1 cellular context compared by ENCODE assay signal in the genomic region with DNA sequence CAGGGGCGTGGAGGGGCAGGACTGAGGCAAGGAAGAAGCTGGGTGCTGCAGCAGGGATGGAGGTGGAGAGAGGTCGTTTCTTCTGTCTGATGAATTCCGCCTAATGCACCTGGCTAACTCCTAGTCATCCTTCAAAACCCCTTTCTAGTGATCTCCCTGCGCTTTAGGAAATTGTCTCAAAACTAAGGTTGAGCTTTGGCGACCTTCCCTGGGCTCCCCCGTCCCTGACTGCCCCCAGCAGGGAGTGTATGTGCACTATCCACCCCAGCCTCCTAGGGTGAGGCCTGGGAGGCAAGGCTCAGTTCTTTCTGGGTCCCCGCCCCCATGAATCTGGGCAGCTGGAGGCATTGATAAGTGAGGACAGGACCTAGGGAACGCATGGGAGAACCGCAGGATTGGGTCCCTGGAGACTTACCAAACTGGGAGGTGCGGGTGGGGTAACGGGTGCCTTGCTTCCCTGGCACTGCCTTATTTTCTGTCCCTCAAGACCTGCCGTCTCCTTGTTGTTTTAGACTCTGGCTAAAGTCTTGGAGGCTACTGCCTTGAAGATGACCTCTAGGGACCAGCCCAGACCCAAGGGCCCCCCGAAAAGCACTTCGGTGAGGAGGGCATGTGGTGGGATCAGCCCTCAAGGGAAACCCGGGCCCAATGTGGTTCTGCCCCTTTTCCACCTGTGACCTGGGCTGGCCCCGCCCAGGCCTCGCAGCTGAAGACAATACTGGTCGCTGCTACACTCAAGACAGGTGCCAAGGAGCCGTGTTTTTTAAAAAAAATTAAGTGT.
TF ChIP-seq lines count a peak whose summit lies in the region.

No MANE protein-coding gene starts in this region.

TF ChIP-seq in HepG2, 621 proteins besides CTCF, POLR2A, EP300 and RAD21 (continues in another document):
- TF ChIP-seq, protein P1, sequence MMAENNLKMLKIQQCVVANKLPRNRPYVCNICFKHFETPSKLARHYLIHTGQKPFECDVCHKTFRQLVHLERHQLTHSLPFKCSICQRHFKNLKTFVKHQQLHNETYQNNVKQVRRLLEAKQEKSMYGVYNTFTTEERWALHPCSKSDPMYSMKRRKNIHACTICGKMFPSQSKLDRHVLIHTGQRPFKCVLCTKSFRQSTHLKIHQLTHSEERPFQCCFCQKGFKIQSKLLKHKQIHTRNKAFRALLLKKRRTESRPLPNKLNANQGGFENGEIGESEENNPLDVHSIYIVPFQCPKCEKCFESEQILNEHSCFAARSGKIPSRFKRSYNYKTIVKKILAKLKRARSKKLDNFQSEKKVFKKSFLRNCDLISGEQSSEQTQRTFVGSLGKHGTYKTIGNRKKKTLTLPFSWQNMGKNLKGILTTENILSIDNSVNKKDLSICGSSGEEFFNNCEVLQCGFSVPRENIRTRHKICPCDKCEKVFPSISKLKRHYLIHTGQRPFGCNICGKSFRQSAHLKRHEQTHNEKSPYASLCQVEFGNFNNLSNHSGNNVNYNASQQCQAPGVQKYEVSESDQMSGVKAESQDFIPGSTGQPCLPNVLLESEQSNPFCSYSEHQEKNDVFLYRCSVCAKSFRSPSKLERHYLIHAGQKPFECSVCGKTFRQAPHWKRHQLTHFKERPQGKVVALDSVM (CRISPR knock-in tag; IDR thresholded peaks at IDR 0.05): peak; percentile 22; the same call in 1 of the 2 replicates
- no peak for TF ChIP-seq MIXL1 (CRISPR knock-in tag; IDR thresholded peaks at IDR 0.05)
- TF ChIP-seq NAIF1 (CRISPR knock-in tag; IDR thresholded peaks at IDR 0.05; ENCODE audit: borderline replicate concordance): no peak
- 0 out of 2 replicates have a peak, but pooled peaks have one; percentile 0 for TF ChIP-seq ERF (CRISPR knock-in tag; IDR thresholded peaks at IDR 0.05)
- 0 out of 2 replicates have a peak, but pooled peaks have one; percentile 25 for TF ChIP-seq CBX5 (CRISPR knock-in tag; IDR thresholded peaks at IDR 0.05; ENCODE audit: borderline replicate concordance)
- no peak for TF ChIP-seq JDP2 (CRISPR knock-in tag; IDR thresholded peaks at IDR 0.05; ENCODE audit: borderline replicate concordance)
- TF ChIP-seq, protein P2, sequence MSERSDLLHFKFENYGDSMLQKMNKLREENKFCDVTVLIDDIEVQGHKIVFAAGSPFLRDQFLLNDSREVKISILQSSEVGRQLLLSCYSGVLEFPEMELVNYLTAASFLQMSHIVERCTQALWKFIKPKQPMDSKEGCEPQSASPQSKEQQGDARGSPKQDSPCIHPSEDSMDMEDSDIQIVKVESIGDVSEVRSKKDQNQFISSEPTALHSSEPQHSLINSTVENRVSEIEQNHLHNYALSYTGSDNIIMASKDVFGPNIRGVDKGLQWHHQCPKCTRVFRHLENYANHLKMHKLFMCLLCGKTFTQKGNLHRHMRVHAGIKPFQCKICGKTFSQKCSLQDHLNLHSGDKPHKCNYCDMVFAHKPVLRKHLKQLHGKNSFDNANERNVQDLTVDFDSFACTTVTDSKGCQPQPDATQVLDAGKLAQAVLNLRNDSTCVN (CRISPR knock-in tag; IDR thresholded peaks at IDR 0.05; ENCODE audit: borderline replicate concordance): 0 out of 2 replicates have a peak, but pooled peaks have one; percentile 5
- 0 out of 2 replicates have a peak, but pooled peaks have one; percentile 15 for TF ChIP-seq ZNF670 (CRISPR knock-in tag; IDR thresholded peaks at IDR 0.05; ENCODE audit: borderline replicate concordance)
- no peak for TF ChIP-seq ZC3H4 (CRISPR knock-in tag; IDR thresholded peaks at IDR 0.05; ENCODE audit: borderline replicate concordance)
- TF ChIP-seq ZNF282 (IDR thresholded peaks at IDR 0.05; ENCODE audit: partially characterized antibody): no peak
- 0 out of 2 replicates have a peak, but pooled peaks have one; percentile 8 for TF ChIP-seq ZSCAN22 (CRISPR knock-in tag; IDR thresholded peaks at IDR 0.05)
- TF ChIP-seq, protein P3, sequence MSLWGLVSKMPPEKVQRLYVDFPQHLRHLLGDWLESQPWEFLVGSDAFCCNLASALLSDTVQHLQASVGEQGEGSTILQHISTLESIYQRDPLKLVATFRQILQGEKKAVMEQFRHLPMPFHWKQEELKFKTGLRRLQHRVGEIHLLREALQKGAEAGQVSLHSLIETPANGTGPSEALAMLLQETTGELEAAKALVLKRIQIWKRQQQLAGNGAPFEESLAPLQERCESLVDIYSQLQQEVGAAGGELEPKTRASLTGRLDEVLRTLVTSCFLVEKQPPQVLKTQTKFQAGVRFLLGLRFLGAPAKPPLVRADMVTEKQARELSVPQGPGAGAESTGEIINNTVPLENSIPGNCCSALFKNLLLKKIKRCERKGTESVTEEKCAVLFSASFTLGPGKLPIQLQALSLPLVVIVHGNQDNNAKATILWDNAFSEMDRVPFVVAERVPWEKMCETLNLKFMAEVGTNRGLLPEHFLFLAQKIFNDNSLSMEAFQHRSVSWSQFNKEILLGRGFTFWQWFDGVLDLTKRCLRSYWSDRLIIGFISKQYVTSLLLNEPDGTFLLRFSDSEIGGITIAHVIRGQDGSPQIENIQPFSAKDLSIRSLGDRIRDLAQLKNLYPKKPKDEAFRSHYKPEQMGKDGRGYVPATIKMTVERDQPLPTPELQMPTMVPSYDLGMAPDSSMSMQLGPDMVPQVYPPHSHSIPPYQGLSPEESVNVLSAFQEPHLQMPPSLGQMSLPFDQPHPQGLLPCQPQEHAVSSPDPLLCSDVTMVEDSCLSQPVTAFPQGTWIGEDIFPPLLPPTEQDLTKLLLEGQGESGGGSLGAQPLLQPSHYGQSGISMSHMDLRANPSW (CRISPR knock-in tag; IDR thresholded peaks at IDR 0.05; ENCODE audit: borderline replicate concordance): no peak
- 0 out of 2 replicates have a peak, but pooled peaks have one; percentile 8 for TF ChIP-seq ARNT2 (CRISPR knock-in tag; IDR thresholded peaks at IDR 0.05; ENCODE audit: low read depth)
- 0 out of 4 replicates have a peak, but pooled peaks of 1 of the 2 experiments have one; percentile 5 for TF ChIP-seq NR2F1 (CRISPR knock-in tag; IDR thresholded peaks at IDR 0.05)
- TF ChIP-seq RXRA (CRISPR knock-in tag; IDR thresholded peaks at IDR 0.05): peak; percentile 5; the same call in 1 of the 2 replicates
- 0 out of 2 replicates have a peak, but pooled peaks have one; percentile 0 for TF ChIP-seq ZSCAN29 (CRISPR knock-in tag; conservative IDR thresholded peaks at IDR 0.05)
- 0 out of 2 replicates have a peak, but pooled peaks have one; percentile 40 for TF ChIP-seq CBX2 (IDR thresholded peaks at IDR 0.05; ENCODE audit: low read depth, low read length)
- TF ChIP-seq CBX2 (CRISPR knock-in tag; IDR thresholded peaks at IDR 0.05; ENCODE audit: low read depth): no peak
- TF ChIP-seq TAF1 (CRISPR knock-in tag; IDR thresholded peaks at IDR 0.05): no peak
- no peak for TF ChIP-seq MED8 (CRISPR knock-in tag; IDR thresholded peaks at IDR 0.05; ENCODE audit: insufficient replicate concordance)
- TF ChIP-seq ZNF788 (CRISPR knock-in tag; IDR thresholded peaks at IDR 0.05; ENCODE audit: borderline replicate concordance): no peak
- TF ChIP-seq, protein P4, sequence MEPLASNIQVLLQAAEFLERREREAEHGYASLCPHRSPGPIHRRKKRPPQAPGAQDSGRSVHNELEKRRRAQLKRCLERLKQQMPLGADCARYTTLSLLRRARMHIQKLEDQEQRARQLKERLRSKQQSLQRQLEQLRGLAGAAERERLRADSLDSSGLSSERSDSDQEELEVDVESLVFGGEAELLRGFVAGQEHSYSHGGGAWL (CRISPR knock-in tag; IDR thresholded peaks at IDR 0.05): 0 out of 2 replicates have a peak, but pooled peaks have one; percentile 10
- TF ChIP-seq ZNF607 (CRISPR knock-in tag; IDR thresholded peaks at IDR 0.05; ENCODE audit: borderline replicate concordance): no peak
- no peak for TF ChIP-seq ZNF572 (CRISPR knock-in tag; IDR thresholded peaks at IDR 0.05)
- TF ChIP-seq, protein P5, sequence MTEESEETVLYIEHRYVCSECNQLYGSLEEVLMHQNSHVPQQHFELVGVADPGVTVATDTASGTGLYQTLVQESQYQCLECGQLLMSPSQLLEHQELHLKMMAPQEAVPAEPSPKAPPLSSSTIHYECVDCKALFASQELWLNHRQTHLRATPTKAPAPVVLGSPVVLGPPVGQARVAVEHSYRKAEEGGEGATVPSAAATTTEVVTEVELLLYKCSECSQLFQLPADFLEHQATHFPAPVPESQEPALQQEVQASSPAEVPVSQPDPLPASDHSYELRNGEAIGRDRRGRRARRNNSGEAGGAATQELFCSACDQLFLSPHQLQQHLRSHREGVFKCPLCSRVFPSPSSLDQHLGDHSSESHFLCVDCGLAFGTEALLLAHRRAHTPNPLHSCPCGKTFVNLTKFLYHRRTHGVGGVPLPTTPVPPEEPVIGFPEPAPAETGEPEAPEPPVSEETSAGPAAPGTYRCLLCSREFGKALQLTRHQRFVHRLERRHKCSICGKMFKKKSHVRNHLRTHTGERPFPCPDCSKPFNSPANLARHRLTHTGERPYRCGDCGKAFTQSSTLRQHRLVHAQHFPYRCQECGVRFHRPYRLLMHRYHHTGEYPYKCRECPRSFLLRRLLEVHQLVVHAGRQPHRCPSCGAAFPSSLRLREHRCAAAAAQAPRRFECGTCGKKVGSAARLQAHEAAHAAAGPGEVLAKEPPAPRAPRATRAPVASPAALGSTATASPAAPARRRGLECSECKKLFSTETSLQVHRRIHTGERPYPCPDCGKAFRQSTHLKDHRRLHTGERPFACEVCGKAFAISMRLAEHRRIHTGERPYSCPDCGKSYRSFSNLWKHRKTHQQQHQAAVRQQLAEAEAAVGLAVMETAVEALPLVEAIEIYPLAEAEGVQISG (CRISPR knock-in tag; IDR thresholded peaks at IDR 0.05): peak; percentile 10; the same call in 1 of the 2 replicates
- no peak; the same call in 1 of the 2 replicates for TF ChIP-seq ZNF567 (CRISPR knock-in tag; IDR thresholded peaks at IDR 0.05; ENCODE audit: borderline replicate concordance)
- 0 out of 2 replicates have a peak, but pooled peaks have one; percentile 36 for TF ChIP-seq DMAP1 (CRISPR knock-in tag; IDR thresholded peaks at IDR 0.05)
- TF ChIP-seq ARHGAP35 (CRISPR knock-in tag; IDR thresholded peaks at IDR 0.05; ENCODE audit: borderline replicate concordance): 0 out of 2 replicates have a peak, but pooled peaks have one; percentile 21
- TF ChIP-seq, protein P6, sequence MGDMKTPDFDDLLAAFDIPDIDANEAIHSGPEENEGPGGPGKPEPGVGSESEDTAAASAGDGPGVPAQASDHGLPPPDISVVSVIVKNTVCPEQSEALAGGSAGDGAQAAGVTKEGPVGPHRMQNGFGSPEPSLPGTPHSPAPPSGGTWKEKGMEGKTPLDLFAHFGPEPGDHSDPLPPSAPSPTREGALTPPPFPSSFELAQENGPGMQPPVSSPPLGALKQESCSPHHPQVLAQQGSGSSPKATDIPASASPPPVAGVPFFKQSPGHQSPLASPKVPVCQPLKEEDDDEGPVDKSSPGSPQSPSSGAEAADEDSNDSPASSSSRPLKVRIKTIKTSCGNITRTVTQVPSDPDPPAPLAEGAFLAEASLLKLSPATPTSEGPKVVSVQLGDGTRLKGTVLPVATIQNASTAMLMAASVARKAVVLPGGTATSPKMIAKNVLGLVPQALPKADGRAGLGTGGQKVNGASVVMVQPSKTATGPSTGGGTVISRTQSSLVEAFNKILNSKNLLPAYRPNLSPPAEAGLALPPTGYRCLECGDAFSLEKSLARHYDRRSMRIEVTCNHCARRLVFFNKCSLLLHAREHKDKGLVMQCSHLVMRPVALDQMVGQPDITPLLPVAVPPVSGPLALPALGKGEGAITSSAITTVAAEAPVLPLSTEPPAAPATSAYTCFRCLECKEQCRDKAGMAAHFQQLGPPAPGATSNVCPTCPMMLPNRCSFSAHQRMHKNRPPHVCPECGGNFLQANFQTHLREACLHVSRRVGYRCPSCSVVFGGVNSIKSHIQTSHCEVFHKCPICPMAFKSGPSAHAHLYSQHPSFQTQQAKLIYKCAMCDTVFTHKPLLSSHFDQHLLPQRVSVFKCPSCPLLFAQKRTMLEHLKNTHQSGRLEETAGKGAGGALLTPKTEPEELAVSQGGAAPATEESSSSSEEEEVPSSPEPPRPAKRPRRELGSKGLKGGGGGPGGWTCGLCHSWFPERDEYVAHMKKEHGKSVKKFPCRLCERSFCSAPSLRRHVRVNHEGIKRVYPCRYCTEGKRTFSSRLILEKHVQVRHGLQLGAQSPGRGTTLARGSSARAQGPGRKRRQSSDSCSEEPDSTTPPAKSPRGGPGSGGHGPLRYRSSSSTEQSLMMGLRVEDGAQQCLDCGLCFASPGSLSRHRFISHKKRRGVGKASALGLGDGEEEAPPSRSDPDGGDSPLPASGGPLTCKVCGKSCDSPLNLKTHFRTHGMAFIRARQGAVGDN (CRISPR knock-in tag; IDR thresholded peaks at IDR 0.05): peak; percentile 5; the same call in 1 of the 2 replicates
- no peak; the same call in 1 of the 2 replicates for TF ChIP-seq ELF4 (CRISPR knock-in tag; IDR thresholded peaks at IDR 0.05; ENCODE audit: borderline replicate concordance)
- no peak for TF ChIP-seq SATB2 (CRISPR knock-in tag; IDR thresholded peaks at IDR 0.05)
- TF ChIP-seq ZFX (CRISPR knock-in tag; IDR thresholded peaks at IDR 0.05; ENCODE audit: low read depth): peak; percentile 48; the same call in 1 of the 2 replicates
